8 cellular contexts compared by ENCODE assay signal in genomic region chr4:173025131-173025530, GRCh38.
DNase-seq lines count a peak whose midpoint lies in the region; ATAC-seq and TF ChIP-seq lines count a peak whose summit lies in the region.

No MANE protein-coding gene starts in this region.

- H3K9me3 Mint-ChIP-seq in nephron: no peaks in the 10 kb centered on the region

- no peaks in the 10 kb centered on the region for H3K36me3 Mint-ChIP-seq in nephron (ENCODE audit: low read depth)

- peaks cover 0 to 19% (median 17%) of the 10 kb centered on the region in 10 experiments; a peak in 18 of 20 replicates for H3K4me1 ChIP-seq in BLaER1 treated with 17β-estradiol and CSF1 and Interleukin-3, amounts not matched to agents 10 nM and 100 nM

- H3K4me3 ChIP-seq in BLaER1 treated with 17β-estradiol and CSF1 and Interleukin-3, amounts not matched to agents 10 nM and 100 nM: no peak overlapping the region
- H3K4me3 ChIP-seq in fibroblast of mammary gland (ENCODE audit: control insufficient read depth, low read depth, low read length): no peak overlapping the region

- peak overlapping the region in 2 of 11 experiments; percentile 32 to 36; a peak in 1 of 22 replicates for H3K9ac ChIP-seq in BLaER1 treated with 17β-estradiol and CSF1 and Interleukin-3, amounts not matched to agents 10 nM and 100 nM

- peak; percentile 81 for TF ChIP-seq CTCF in fibroblast of mammary gland (conservative IDR thresholded peaks at IDR 0.05; ENCODE audit: control insufficient read depth, insufficient read depth, low read depth, low read length)
- TF ChIP-seq CTCF in nephron (IDR thresholded peaks at IDR 0.05; ENCODE audit: unreplicated experiment in 3 of 3): peak; percentile 66 to 78 (median 72)

- peak; percentile 59 for DNase-seq in NCI-H1105 (lab: John Stamatoyannopoulos, UW)
- DNase-seq in SW480 (ENCODE audit: low spot score): peak; percentile 55
- DNase-seq in fibroblast of mammary gland (ENCODE audit: low read depth): peak; percentile 77
- DNase-seq in activated effector memory CD4-positive, alpha-beta T cell treated with Interleukin-2 at 50 U/mL for 16 hours: no peak

- H3K4me2 ChIP-seq in BLaER1 treated with 17β-estradiol and CSF1 and Interleukin-3, amounts not matched to agents 10 nM and 100 nM: peak overlapping the region in 10 of 11 experiments; percentile 21 to 60 (median 52); a peak in 18 of 22 replicates

- H3K36me3 ChIP-seq in BLaER1 treated with 17β-estradiol and CSF1 and Interleukin-3, amounts not matched to agents 10 nM and 100 nM: no peaks in the 10 kb centered on the region

- peak; percentile 71 for ATAC-seq in GM18505 (IDR thresholded peaks at IDR 0.05; ENCODE audit: unreplicated experiment)
- peak; percentile 85 for ATAC-seq in HG02798 (IDR thresholded peaks at IDR 0.05; ENCODE audit: poor library complexity, unreplicated experiment)

- H3K9me3 ChIP-seq in BLaER1 treated with 17β-estradiol and CSF1 and Interleukin-3, amounts not matched to agents 10 nM and 100 nM (replicated peaks in 1 of 11): peaks cover 0 to 12% (median 10%) of the 10 kb centered on the region in 11 experiments; a peak in 12 of 22 replicates

- H3K27ac Mint-ChIP-seq in nephron: no peak overlapping the region

- no peaks in the 10 kb centered on the region for H3K4me1 Mint-ChIP-seq in nephron

- no peaks in the 10 kb centered on the region for H4K20me1 ChIP-seq in BLaER1 treated with 17β-estradiol and CSF1 and Interleukin-3, amounts not matched to agents 10 nM and 100 nM

- H3K4me3 Mint-ChIP-seq in nephron: no peak overlapping the region

- H3K27me3 ChIP-seq in BLaER1 treated with 17β-estradiol and CSF1 and Interleukin-3, amounts not matched to agents 10 nM and 100 nM: no peaks in the 10 kb centered on the region

- TF ChIP-seq POLR2A in GM18505 (IDR thresholded peaks at IDR 0.05; ENCODE audit: borderline replicate concordance, extremely low read depth, insufficient read depth, insufficient read length): no peak

- peak overlapping the region in 8 of 11 experiments; percentile 53 to 76 (median 66); a peak in 13 of 22 replicates for H3K27ac ChIP-seq in BLaER1 treated with 17β-estradiol and CSF1 and Interleukin-3, amounts not matched to agents 10 nM and 100 nM

- peaks cover 4% of the 10 kb centered on the region for H3K27me3 Mint-ChIP-seq in nephron (ENCODE audit: low read depth)
